ENCODE assay signal across 7 cellular contexts in the genomic region with DNA sequence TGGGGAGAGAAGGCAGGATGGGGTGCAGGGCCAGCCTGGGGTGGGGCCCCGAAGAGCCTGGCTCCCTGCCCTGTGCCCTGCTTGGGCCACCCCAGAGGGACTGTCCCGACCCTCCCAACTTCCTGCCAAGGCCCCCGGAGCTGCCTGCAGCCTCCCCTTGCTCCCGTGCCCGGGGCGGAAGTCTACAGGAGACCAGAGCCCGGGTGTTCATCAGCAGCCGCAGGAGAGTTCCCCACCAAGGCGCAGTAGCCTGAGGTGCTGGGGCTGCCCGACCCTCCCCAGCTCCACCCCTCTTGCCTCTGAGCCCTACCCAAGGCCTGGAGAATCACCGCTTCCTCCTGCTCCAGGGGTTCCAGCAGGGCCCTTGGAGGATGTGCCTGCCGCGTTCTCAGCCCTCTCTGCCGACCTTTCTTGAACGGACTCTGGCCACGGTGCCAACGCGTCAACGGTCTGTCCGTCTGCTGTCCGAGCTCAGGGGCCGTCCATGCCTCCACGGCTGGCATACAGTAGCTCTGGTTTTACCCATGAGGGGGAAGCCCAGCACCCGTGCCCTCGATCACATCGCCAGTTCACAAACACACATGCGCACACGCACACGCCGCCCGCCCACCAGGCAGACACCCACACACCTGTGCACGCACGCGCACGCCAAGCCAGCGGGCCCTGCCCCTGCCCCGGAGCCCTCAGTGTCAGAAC. TPM values are rescaled to one million over a fixed set of nuclear protein-coding genes. Genes with fewer than 3 reads are reported as not detected.
DNase-seq lines count a peak whose midpoint lies in the region; ATAC-seq and TF ChIP-seq lines count a peak whose summit lies in the region.

No MANE protein-coding gene starts in this region.

- 94% methylated on average over 37 of the region's 37 CpGs for WGBS in smooth muscle cell (ENCODE audit: low lambda C conversion rate)

- no peaks in the 10 kb centered on the region for H3K79me2 ChIP-seq in smooth muscle cell (ENCODE audit: low read depth)

- H3K27me3 Mint-ChIP-seq in IgD-negative memory B cell = peaks cover 2% of the 10 kb centered on the region
- no peaks in the 10 kb centered on the region for H3K27me3 Mint-ChIP-seq in activated naive CD8-positive, alpha-beta T cell
- H3K27me3 Mint-ChIP-seq in immature natural killer cell (ENCODE audit: low read depth in 3 of 3) = peaks cover 11 to 17% (median 14%) of the 10 kb centered on the region in 3 donors

- H3K4me2 ChIP-seq in smooth muscle cell = no peak overlapping the region

- H3K27ac Mint-ChIP-seq in IgD-negative memory B cell (peak overlapping the region in 2 of 3 donors; percentile 26 to 87), immature natural killer cell (peak overlapping the region in 5 of 6 donors; percentile 44 to 79 (median 71))
- no peak overlapping the region for H3K27ac Mint-ChIP-seq in activated naive CD8-positive, alpha-beta T cell

- no peaks in the 10 kb centered on the region for H3K36me3 ChIP-seq in smooth muscle cell (ENCODE audit: low read depth)

- H2AFZ ChIP-seq in smooth muscle cell (ENCODE audit: low read depth) = no peak overlapping the region

- no peaks in the 10 kb centered on the region for H3K4me1 ChIP-seq in smooth muscle cell (ENCODE audit: low read depth)

- H3K4me1 Mint-ChIP-seq in IgD-negative memory B cell = peaks cover 6 to 9% (median 8%) of the 10 kb centered on the region in 3 donors
- peaks cover 8% of the 10 kb centered on the region for H3K4me1 Mint-ChIP-seq in activated naive CD8-positive, alpha-beta T cell (ENCODE audit: low read depth)
- H3K4me1 Mint-ChIP-seq in immature natural killer cell = peaks cover 26 to 36% of the 10 kb centered on the region in 2 donors

- H3K27me3 ChIP-seq in smooth muscle cell (ENCODE audit: low read depth) = no peaks in the 10 kb centered on the region

- H3K27ac ChIP-seq in smooth muscle cell (ENCODE audit: low read depth) = peak overlapping the region; percentile 81

- TF ChIP-seq CTCF in smooth muscle cell (IDR thresholded peaks at IDR 0.05; ENCODE audit: borderline replicate concordance, insufficient read depth, poor library complexity, severe bottlenecking) = no peak

- no peak overlapping the region for H3K4me3 Mint-ChIP-seq in IgD-negative memory B cell
- peak overlapping the region; percentile 56 for H3K4me3 Mint-ChIP-seq in activated naive CD8-positive, alpha-beta T cell
- no peak overlapping the region for H3K4me3 Mint-ChIP-seq in immature natural killer cell

- no peaks in the 10 kb centered on the region for H3K9me3 ChIP-seq in smooth muscle cell (replicated peaks; ENCODE audit: low read depth)

- DNase-seq in immature natural killer cell = no peak
- DNase-seq in smooth muscle cell (lab: John Stamatoyannopoulos, UW; ENCODE audit: unreplicated experiment) = no peak
- no peak for DNase-seq in activated CD8-positive, alpha-beta memory T cell treated with anti-CD3 and anti-CD28 coated beads for 24 hours
- no peak for DNase-seq in DMS79 (lab: John Stamatoyannopoulos, UW)

- H4K20me1 ChIP-seq in smooth muscle cell (ENCODE audit: low read depth) = no peaks in the 10 kb centered on the region

- peaks cover 0 to 2% (median 0%) of the 10 kb centered on the region in 3 donors for H3K9me3 Mint-ChIP-seq in IgD-negative memory B cell
- H3K9me3 Mint-ChIP-seq in activated naive CD8-positive, alpha-beta T cell (ENCODE audit: low read depth) = no peaks in the 10 kb centered on the region
- no peaks in the 10 kb centered on the region for H3K9me3 Mint-ChIP-seq in immature natural killer cell

- no peak overlapping the region for H3K4me3 ChIP-seq in smooth muscle cell

- H3K36me3 Mint-ChIP-seq in IgD-negative memory B cell (peaks cover 2% of the 10 kb centered on the region), immature natural killer cell (peaks cover 6 to 13% (median 7%) of the 10 kb centered on the region in 3 donors)
- no peaks in the 10 kb centered on the region for H3K36me3 Mint-ChIP-seq in activated naive CD8-positive, alpha-beta T cell

- no peak overlapping the region for H3K9ac ChIP-seq in smooth muscle cell (ENCODE audit: low read depth)

- H3F3A ChIP-seq in smooth muscle cell (ENCODE audit: low read depth) = no peaks in the 10 kb centered on the region

- ATAC-seq in HG03460 (IDR thresholded peaks at IDR 0.05; ENCODE audit: unreplicated experiment) = no peak

RNA-seq across cellular contexts. Expression of gene SPON2, which starts 36.0 kb away (rescaled TPM):
- polyA plus RNA-seq in IgD-negative memory B cell = 8.6 TPM
- 1,000 to 10,000 TPM in 2 of 3 donors, 100 to 1,000 TPM in 1; 603 to 1,685 (median 1,079) TPM for polyA plus RNA-seq in immature natural killer cell
- 152 and 171 TPM in 2 replicates for total RNA-seq in smooth muscle cell
- polyA plus RNA-seq in smooth muscle cell = 388 and 427 TPM in 2 replicates

RNA-seq across cellular contexts. Expression of gene CTBP1, which starts 40.5 kb away (rescaled TPM):
- polyA plus RNA-seq in IgD-negative memory B cell (36.5 TPM), immature natural killer cell (100 to 1,000 TPM in 1 of 3 donors, 10 to 100 TPM in 2; 72.1 to 110 (median 77.7) TPM), smooth muscle cell (132 and 135 TPM in 2 replicates)
- total RNA-seq in smooth muscle cell = 59.1 and 76.9 TPM in 2 replicates

Comparison
In these comparisons a context has a peak if more than half of its experiments do, and no peak if none do; other contexts are left out.
1. RNA of gene SPON2, which starts 36.0 kb away (polyA plus RNA-seq): 603 to 1,685 TPM in immature natural killer cell and 388 to 427 TPM in smooth muscle cell; 8.6 TPM in IgD-negative memory B cell (single experiment); every median in the first group is over 10 times any median in the second.